10 cellular contexts compared by ENCODE assay signal in genomic region chr14:96104469-96105057, GRCh38.
DNase-seq lines count a peak whose midpoint lies in the region; ATAC-seq, FAIRE-seq and TF ChIP-seq lines count a peak whose summit lies in the region.
"Had no signal": no experiment of that assay in that cellular context is flagged by ENCODE, and none has a peak within 500 bp of the region (broad histone marks: within the 10 kb centered on the region; RNA-seq: fewer than 3 reads in every experiment).

No MANE protein-coding gene starts in this region.

- H3K36me3 ChIP-seq in bronchial epithelial cell (ENCODE audit: control insufficient read depth, insufficient read depth, low read length) (no peaks in the 10 kb centered on the region), lower lobe of right lung (no peaks in the 10 kb centered on the region)
- H3K36me3 ChIP-seq: cardiac muscle cell had no signal

- H3K27ac ChIP-seq in lower lobe of right lung, result peak overlapping the region; percentile 43
- H3K27ac ChIP-seq: cardiac muscle cell had no signal

- no peaks in the 10 kb centered on the region for H3K9me3 ChIP-seq in lower lobe of right lung

- no peak for TF ChIP-seq CTCF in AG09309 (IDR thresholded peaks at IDR 0.05; ENCODE audit: control insufficient read depth, insufficient read depth, low read depth, low read length, missing control alignments)
- TF ChIP-seq CTCF in bronchial epithelial cell (IDR thresholded peaks at IDR 0.05; ENCODE audit: insufficient read depth, low read length, severe bottlenecking), result no peak
- TF ChIP-seq CTCF in lower lobe of right lung (IDR thresholded peaks at IDR 0.05), result no peak

- H3K4me3 ChIP-seq in AG09309 (ENCODE audit: control insufficient read depth, low read depth, low read length) (no peak overlapping the region), bronchial epithelial cell (ENCODE audit: low read depth, low read length) (no peak overlapping the region), lower lobe of right lung (no peak overlapping the region)
- H3K4me3 ChIP-seq: cardiac muscle cell had no signal

- FAIRE-seq in bronchial epithelial cell (lab: Jason Lieb, UNC), result peak; percentile 28

- ATAC-seq in lower lobe of right lung (peak; percentile 84 to 85), GM21825 (IDR thresholded peaks at IDR 0.05; ENCODE audit: unreplicated experiment) (no peak), HG03442 (IDR thresholded peaks at IDR 0.05; ENCODE audit: unreplicated experiment) (no peak), GM19324 (IDR thresholded peaks at IDR 0.05; ENCODE audit: low FRiP score, unreplicated experiment) (no peak)

- intact Hi-C loops in lower lobe of right lung (cut with DNase I), result loop anchor here (5.0 kb wide), 1 partner anchor 168 kb away; no protein-coding TSS in a partner anchor

- H3K4me1 ChIP-seq in lower lobe of right lung, result peaks cover 8% of the 10 kb centered on the region

- DNase-seq in AG09309 (ENCODE audit: low read depth) (peak; percentile 98), HuH-7 (ENCODE audit: low spot score) (peak; percentile 40), bronchial epithelial cell (ENCODE audit: low read depth) (peak; percentile 86), lower lobe of right lung (peak; percentile 75)
- no peak for DNase-seq in stimulated activated CD4-positive, alpha-beta T cell treated with anti-CD3 and anti-CD28 coated beads, Interleukin-1b, Interleukin-23, amount 100 ng/mL, for 48 hours
- DNase-seq: NCI-H187 treated with DMSO at 0.1 percent for 48 hours had no signal

- H3K27me3 ChIP-seq in bronchial epithelial cell (ENCODE audit: control insufficient read depth, insufficient read depth, low read length), result no peaks in the 10 kb centered on the region
- no peaks in the 10 kb centered on the region for H3K27me3 ChIP-seq in lower lobe of right lung (ENCODE audit: low read depth)
- H3K27me3 ChIP-seq: cardiac muscle cell had no signal

Comparison
In these comparisons a context has a peak if more than half of its experiments do, and no peak if none do; other contexts are left out.
1. ATAC-seq: peak in lower lobe of right lung (2 of 2); none in GM21825 (single experiment), HG03442 (single experiment) and GM19324 (single experiment).